24 cellular contexts compared by ENCODE assay signal in genomic region chr22:16935209-16935608, GRCh38.
DNase-seq lines count a peak whose midpoint lies in the region; ATAC-seq and TF ChIP-seq lines count a peak whose summit lies in the region.
"Had no signal": no experiment of that assay in that cellular context is flagged by ENCODE, and none has a peak within 500 bp of the region (broad histone marks: within the 10 kb centered on the region; RNA-seq: fewer than 3 reads in every experiment).

No MANE protein-coding gene starts in this region.

- no peaks in the 10 kb centered on the region for H3K4me1 ChIP-seq in esophagus muscularis mucosa
- H3K4me1 ChIP-seq: BE2C had no signal

- no peak overlapping the region for H3K4me3 Mint-ChIP-seq in memory B cell
- H3K4me3 Mint-ChIP-seq in stimulated activated memory B cell treated with anti-CD40 and anti-IgM and Interleukin-4, amounts not matched to agents 10 μg/mL and 1 μg/mL and 100 μg/mL, for 72 hours = no peak overlapping the region
- H3K4me3 Mint-ChIP-seq in activated CD4-positive, alpha-beta memory T cell treated with anti-CD3 and anti-CD28 coated beads for 36 hours = no peak overlapping the region
- H3K4me3 Mint-ChIP-seq: CD14-positive monocyte; CD4-positive, alpha-beta memory T cell; CD4-positive, CD25-positive, alpha-beta regulatory T cell; CD8-positive, alpha-beta memory T cell had no signal

- no peaks in the 10 kb centered on the region for H3K4me1 Mint-ChIP-seq in memory B cell
- no peaks in the 10 kb centered on the region for H3K4me1 Mint-ChIP-seq in stimulated activated memory B cell treated with anti-CD40 and anti-IgM and Interleukin-4, amounts not matched to agents 10 μg/mL and 1 μg/mL and 100 μg/mL, for 72 hours
- H3K4me1 Mint-ChIP-seq in activated CD4-positive, alpha-beta memory T cell treated with anti-CD3 and anti-CD28 coated beads for 36 hours (ENCODE audit: low read depth) = no peaks in the 10 kb centered on the region
- H3K4me1 Mint-ChIP-seq: CD14-positive monocyte; CD4-positive, alpha-beta memory T cell; CD4-positive, CD25-positive, alpha-beta regulatory T cell; CD8-positive, alpha-beta memory T cell had no signal

- WGBS in esophagus muscularis mucosa = 65% methylated on average over 4 of the region's 4 CpGs

- POLR2A ChIA-PET in activated CD4-positive, alpha-beta memory T cell treated with anti-CD3 and anti-CD28 coated beads for 36 hours (lab: Charles Lee) = no interaction called here

- H3K36me3 ChIP-seq in esophagus muscularis mucosa = no peaks in the 10 kb centered on the region
- H3K36me3 ChIP-seq: BE2C, BLaER1 had no signal

- TF ChIP-seq POLR2A in esophagus muscularis mucosa (IDR thresholded peaks at IDR 0.05; ENCODE audit: low read depth) = no peak

- CTCF ChIA-PET in activated CD4-positive, alpha-beta memory T cell treated with anti-CD3 and anti-CD28 coated beads for 36 hours (lab: Charles Lee) = no interaction called here

- no peaks in the 10 kb centered on the region for H3K36me3 Mint-ChIP-seq in memory B cell
- H3K36me3 Mint-ChIP-seq in stimulated activated memory B cell treated with anti-CD40 and anti-IgM and Interleukin-4, amounts not matched to agents 10 μg/mL and 1 μg/mL and 100 μg/mL, for 72 hours = no peaks in the 10 kb centered on the region
- no peaks in the 10 kb centered on the region for H3K36me3 Mint-ChIP-seq in activated CD4-positive, alpha-beta memory T cell treated with anti-CD3 and anti-CD28 coated beads for 36 hours
- H3K36me3 Mint-ChIP-seq: CD14-positive monocyte; CD4-positive, alpha-beta memory T cell; CD4-positive, CD25-positive, alpha-beta regulatory T cell; CD8-positive, alpha-beta memory T cell had no signal

- H3K9me3 ChIP-seq in esophagus muscularis mucosa = no peaks in the 10 kb centered on the region
- H3K9me3 ChIP-seq: BE2C, BLaER1 had no signal

- H3K4me3 ChIP-seq in esophagus muscularis mucosa = no peak overlapping the region
- H3K4me3 ChIP-seq: BLaER1, GM12878 had no signal

- H3K27me3 Mint-ChIP-seq in memory B cell = peaks cover 23% of the 10 kb centered on the region
- peaks cover 35% of the 10 kb centered on the region for H3K27me3 Mint-ChIP-seq in stimulated activated memory B cell treated with anti-CD40 and anti-IgM and Interleukin-4, amounts not matched to agents 10 μg/mL and 1 μg/mL and 100 μg/mL, for 72 hours
- peaks cover 27% of the 10 kb centered on the region for H3K27me3 Mint-ChIP-seq in activated CD4-positive, alpha-beta memory T cell treated with anti-CD3 and anti-CD28 coated beads for 36 hours

- TF ChIP-seq EP300 in esophagus muscularis mucosa (IDR thresholded peaks at IDR 0.05) = no peak

- H3K27ac Mint-ChIP-seq in memory B cell = no peak overlapping the region
- no peak overlapping the region for H3K27ac Mint-ChIP-seq in stimulated activated memory B cell treated with anti-CD40 and anti-IgM and Interleukin-4, amounts not matched to agents 10 μg/mL and 1 μg/mL and 100 μg/mL, for 72 hours
- no peak overlapping the region for H3K27ac Mint-ChIP-seq in activated CD4-positive, alpha-beta memory T cell treated with anti-CD3 and anti-CD28 coated beads for 36 hours
- H3K27ac Mint-ChIP-seq: CD14-positive monocyte; CD4-positive, alpha-beta memory T cell; CD4-positive, CD25-positive, alpha-beta regulatory T cell; CD8-positive, alpha-beta memory T cell had no signal

- no peak for TF ChIP-seq CTCF in esophagus muscularis mucosa (IDR thresholded peaks at IDR 0.05)

- DNase-seq in esophagus muscularis mucosa (ENCODE audit: extremely low spot score) = peak; percentile 70
- DNase-seq in memory B cell (ENCODE audit: low spot score in 2 of 2) = no peak
- DNase-seq in activated CD4-positive, alpha-beta memory T cell treated with anti-CD3 and anti-CD28 coated beads for 36 hours = no peak
- DNase-seq: 8988T; ACHN; BE2C; C1 segment of cervical spinal cord; CD4-positive, alpha-beta memory T cell; CD4-positive, CD25-positive, alpha-beta regulatory T cell; CD8-positive, alpha-beta memory T cell; COR-L47; DMS 273 treated with DMSO at 0.1 percent for 48 hours; DMS153; DMS53; DMS79; DND-41; EL; GDM1 had no signal

- H3K9me3 Mint-ChIP-seq in memory B cell = no peaks in the 10 kb centered on the region
- no peaks in the 10 kb centered on the region for H3K9me3 Mint-ChIP-seq in stimulated activated memory B cell treated with anti-CD40 and anti-IgM and Interleukin-4, amounts not matched to agents 10 μg/mL and 1 μg/mL and 100 μg/mL, for 72 hours
- no peaks in the 10 kb centered on the region for H3K9me3 Mint-ChIP-seq in activated CD4-positive, alpha-beta memory T cell treated with anti-CD3 and anti-CD28 coated beads for 36 hours
- H3K9me3 Mint-ChIP-seq: CD4-positive, CD25-positive, alpha-beta regulatory T cell; CD8-positive, alpha-beta memory T cell had no signal

- peaks cover 0 to 26% (median 0%) of the 10 kb centered on the region in 4 donors for H3K27me3 ChIP-seq in esophagus muscularis mucosa
- H3K27me3 ChIP-seq: BE2C, BLaER1 had no signal

- peak; percentile 39 for ATAC-seq in memory B cell (ENCODE audit: low read depth)
- peak; percentile 50 for ATAC-seq in stimulated activated memory B cell treated with anti-CD40 and anti-IgM and Interleukin-4, amounts not matched to agents 10 μg/mL and 1 μg/mL and 100 μg/mL, for 72 hours
- no peak for ATAC-seq in HG03520 (IDR thresholded peaks at IDR 0.05; ENCODE audit: unreplicated experiment)
- ATAC-seq in GM19023 (IDR thresholded peaks at IDR 0.05; ENCODE audit: unreplicated experiment) = no peak
- ATAC-seq: GM12878 had no signal

- no peak overlapping the region for H3K27ac ChIP-seq in esophagus muscularis mucosa (replicated peaks in 1 of 4)
- H3K27ac ChIP-seq: BLaER1 had no signal

- intact Hi-C loops in esophagus muscularis mucosa (cut with DNase I) = no loop called here
- intact Hi-C loops in activated CD4-positive, alpha-beta memory T cell treated with anti-CD3 and anti-CD28 coated beads for 36 hours (cut with micrococcal nuclease) = no loop called here

Comparison
In these comparisons a context has a peak if more than half of its experiments do, and no peak if none do; other contexts are left out.
1. ATAC-seq: peak in memory B cell (single experiment) and stimulated activated memory B cell treated with anti-CD40 and anti-IgM and Interleukin-4, amounts not matched to agents 10 μg/mL and 1 μg/mL and 100 μg/mL, for 72 hours (single experiment); none in HG03520 (single experiment) and GM19023 (single experiment).